ENCODE assay signal across 20 cellular contexts in genomic region chr20:22825546-22825945, GRCh38.
"Had no signal": no experiment of that assay in that cellular context is flagged by ENCODE, and none has a peak within 500 bp of the region (broad histone marks: within the 10 kb centered on the region; RNA-seq: fewer than 3 reads in every experiment).

No MANE protein-coding gene starts in this region.

- H3K27ac ChIP-seq: coronary artery, left lung, prostate gland, thoracic aorta, upper lobe of left lung, VCaP had no signal

- H3K9me3 Mint-ChIP-seq: activated naive CD8-positive, alpha-beta T cell treated with anti-CD3 and anti-CD28 coated beads for 36 hours; activated T-cell treated with anti-CD3 and anti-CD28 coated beads, Interleukin-2, amount 50 U/mL, for 4 hours; activated T-helper 2 cell treated with anti-CD3 and anti-CD28 coated beads, Interferon-gamma antibody, Interleukin-2, Interleukin-4, amounts not matched to agents 10 μg/mL and 5 μg/mL and 100 μg/mL, durations not matched to agents 14 hours and 24 hours and 36 hours; central memory CD8-positive, alpha-beta T cell had no signal

- H3K4me3 ChIP-seq: coronary artery, left lung, lung, prostate gland, thoracic aorta, upper lobe of left lung had no signal

- H3K27me3 Mint-ChIP-seq: activated naive CD8-positive, alpha-beta T cell treated with anti-CD3 and anti-CD28 coated beads for 36 hours; central memory CD8-positive, alpha-beta T cell had no signal

- DNase-seq: activated CD4-positive, CD25-positive, alpha-beta regulatory T cell treated with anti-CD3 and anti-CD28 coated beads, Interleukin-2, amount 50 U/mL, for 72 hours; activated CD8-positive, alpha-beta memory T cell treated with anti-CD3 and anti-CD28 coated beads for 24 hours; activated CD8-positive, alpha-beta memory T cell treated with anti-CD3 and anti-CD28 coated beads, Interleukin-2, amount 50 U/mL, for 4 hours; activated naive CD4-positive, alpha-beta T cell; activated naive CD8-positive, alpha-beta T cell treated with anti-CD3 and anti-CD28 coated beads for 36 hours; activated T-cell treated with anti-CD3 and anti-CD28 coated beads, Interleukin-2, amount 50 U/mL, for 4 hours; erythroblast; kidney glomerular epithelial cell; left lung; naive thymus-derived CD4-positive, alpha-beta T cell; stimulated activated CD4-positive, alpha-beta T cell treated with anti-CD3 and anti-CD28 coated beads, Interleukin-4, amount 100 ng/mL, for 24 hours; stimulated activated naive CD4-positive, alpha-beta T cell treated with Interleukin-2 at 50 U/mL for 16 hours; upper lobe of left lung had no signal

- H3K36me3 Mint-ChIP-seq: activated naive CD8-positive, alpha-beta T cell treated with anti-CD3 and anti-CD28 coated beads for 36 hours; naive thymus-derived CD4-positive, alpha-beta T cell had no signal

- H3K4me3 Mint-ChIP-seq: activated naive CD8-positive, alpha-beta T cell treated with anti-CD3 and anti-CD28 coated beads for 36 hours; activated T-cell treated with anti-CD3 and anti-CD28 coated beads, Interleukin-2, amount 50 U/mL, for 4 hours; central memory CD8-positive, alpha-beta T cell; naive thymus-derived CD4-positive, alpha-beta T cell had no signal

- H3K9me3 ChIP-seq: left lung, prostate gland, thoracic aorta, upper lobe of left lung had no signal

- H3K27ac Mint-ChIP-seq: activated naive CD8-positive, alpha-beta T cell treated with anti-CD3 and anti-CD28 coated beads for 36 hours; activated T-helper 2 cell treated with anti-CD3 and anti-CD28 coated beads, Interferon-gamma antibody, Interleukin-2, Interleukin-4, amounts not matched to agents 10 μg/mL and 5 μg/mL and 100 μg/mL, durations not matched to agents 14 hours and 24 hours and 36 hours; naive thymus-derived CD4-positive, alpha-beta T cell had no signal

- H3K36me3 ChIP-seq: left lung, prostate gland, thoracic aorta, upper lobe of left lung had no signal

- H3K27me3 ChIP-seq: left lung, upper lobe of left lung had no signal

- H3K4me1 Mint-ChIP-seq: activated naive CD8-positive, alpha-beta T cell treated with anti-CD3 and anti-CD28 coated beads for 36 hours; central memory CD8-positive, alpha-beta T cell; naive thymus-derived CD4-positive, alpha-beta T cell had no signal

- H3K4me1 ChIP-seq: left lung, prostate gland, upper lobe of left lung had no signal
